Comparison of ENCODE assay signal across 8 cellular contexts in genomic region chr1:178126790-178127189, GRCh38. TPM values are rescaled to one million over a fixed set of nuclear protein-coding genes. Genes with fewer than 3 reads are reported as not detected.
DNase-seq lines count a peak whose midpoint lies in the region; ATAC-seq, FAIRE-seq and TF ChIP-seq lines count a peak whose summit lies in the region.

No MANE protein-coding gene starts in this region.

- peaks cover 5% of the 10 kb centered on the region for H3K36me3 Mint-ChIP-seq in dendritic cell treated with granulocyte-macrophage colony-stimulating factor and Interleukin-4, amounts not matched to agents 40 ng/mL and 50 ng/mL, for 4 days (ENCODE audit: low read depth)

- peak; percentile 44 for ATAC-seq in GM18868 (IDR thresholded peaks at IDR 0.05; ENCODE audit: unreplicated experiment)
- peak; percentile 95 for ATAC-seq in omental fat pad (ENCODE audit: low FRiP score)
- no peak for ATAC-seq in HG03159 (IDR thresholded peaks at IDR 0.05; ENCODE audit: unreplicated experiment)
- no peak for ATAC-seq in HG03025 (IDR thresholded peaks at IDR 0.05; ENCODE audit: low FRiP score, unreplicated experiment)

- H3K27me3 Mint-ChIP-seq in dendritic cell treated with granulocyte-macrophage colony-stimulating factor and Interleukin-4, amounts not matched to agents 40 ng/mL and 50 ng/mL, for 4 days = no peaks in the 10 kb centered on the region

- H3K27ac ChIP-seq in uterus = no peak overlapping the region

- H3K4me3 ChIP-seq in uterus = no peak overlapping the region

- no peak overlapping the region for H3K4me3 Mint-ChIP-seq in dendritic cell treated with granulocyte-macrophage colony-stimulating factor and Interleukin-4, amounts not matched to agents 40 ng/mL and 50 ng/mL, for 4 days

- peak; percentile 19 for DNase-seq in HTR-8/SVneo (ENCODE audit: insufficient read length, low spot score)
- no peak for DNase-seq in omental fat pad (ENCODE audit: low spot score)
- DNase-seq in uterus = no peak
- DNase-seq in epidermal melanocyte (ENCODE audit: insufficient read length, low spot score) = no peak

- intact Hi-C loops in dendritic cell treated with granulocyte-macrophage colony-stimulating factor and Interleukin-4, amounts not matched to agents 40 ng/mL and 50 ng/mL, for 4 days (cut with micrococcal nuclease) = loop anchor here (2.0 kb wide), 1 partner anchor 60 kb away; no protein-coding TSS in a partner anchor
- intact Hi-C loops in uterus (cut with DNase I; ENCODE audit: low total_unique reads) = no loop called here

- TF ChIP-seq CTCF in omental fat pad (IDR thresholded peaks at IDR 0.05) (no peak), uterus (IDR thresholded peaks at IDR 0.05) (no peak)

- H3K36me3 ChIP-seq in uterus = no peaks in the 10 kb centered on the region

- peak; percentile 88 for FAIRE-seq in HTR-8/SVneo (lab: Jason Lieb, UNC)

- no peaks in the 10 kb centered on the region for H3K4me1 ChIP-seq in uterus

- H3K27ac Mint-ChIP-seq in dendritic cell treated with granulocyte-macrophage colony-stimulating factor and Interleukin-4, amounts not matched to agents 40 ng/mL and 50 ng/mL, for 4 days = peak overlapping the region; percentile 57

- peaks cover 12% of the 10 kb centered on the region for H3K4me1 Mint-ChIP-seq in dendritic cell treated with granulocyte-macrophage colony-stimulating factor and Interleukin-4, amounts not matched to agents 40 ng/mL and 50 ng/mL, for 4 days (ENCODE audit: low read depth)

- no peaks in the 10 kb centered on the region for H3K27me3 ChIP-seq in uterus

- H3K9me3 Mint-ChIP-seq in dendritic cell treated with granulocyte-macrophage colony-stimulating factor and Interleukin-4, amounts not matched to agents 40 ng/mL and 50 ng/mL, for 4 days = no peaks in the 10 kb centered on the region

- H3K9me3 ChIP-seq in uterus = no peaks in the 10 kb centered on the region

- TF ChIP-seq POLR2A in uterus (IDR thresholded peaks at IDR 0.05) = no peak

RNA-seq across cellular contexts. Expression of gene RASAL2, which starts 32.9 kb away (rescaled TPM):
- total RNA-seq in omental fat pad (10 to 100 TPM; 13.5 to 52.3 (median 30.9) TPM), uterus (10 to 100 TPM in 3 of 4 donors, 1 to 10 TPM in 1; 10.0 to 42.5 (median 29.8) TPM)

Comparison
In these comparisons a context has a peak if more than half of its experiments do, and no peak if none do; other contexts are left out.
1. ATAC-seq: peak in GM18868 (single experiment) and omental fat pad (single experiment); none in HG03159 (single experiment) and HG03025 (single experiment).